Comparison of ENCODE assay signal across 33 cellular contexts in the genomic region with DNA sequence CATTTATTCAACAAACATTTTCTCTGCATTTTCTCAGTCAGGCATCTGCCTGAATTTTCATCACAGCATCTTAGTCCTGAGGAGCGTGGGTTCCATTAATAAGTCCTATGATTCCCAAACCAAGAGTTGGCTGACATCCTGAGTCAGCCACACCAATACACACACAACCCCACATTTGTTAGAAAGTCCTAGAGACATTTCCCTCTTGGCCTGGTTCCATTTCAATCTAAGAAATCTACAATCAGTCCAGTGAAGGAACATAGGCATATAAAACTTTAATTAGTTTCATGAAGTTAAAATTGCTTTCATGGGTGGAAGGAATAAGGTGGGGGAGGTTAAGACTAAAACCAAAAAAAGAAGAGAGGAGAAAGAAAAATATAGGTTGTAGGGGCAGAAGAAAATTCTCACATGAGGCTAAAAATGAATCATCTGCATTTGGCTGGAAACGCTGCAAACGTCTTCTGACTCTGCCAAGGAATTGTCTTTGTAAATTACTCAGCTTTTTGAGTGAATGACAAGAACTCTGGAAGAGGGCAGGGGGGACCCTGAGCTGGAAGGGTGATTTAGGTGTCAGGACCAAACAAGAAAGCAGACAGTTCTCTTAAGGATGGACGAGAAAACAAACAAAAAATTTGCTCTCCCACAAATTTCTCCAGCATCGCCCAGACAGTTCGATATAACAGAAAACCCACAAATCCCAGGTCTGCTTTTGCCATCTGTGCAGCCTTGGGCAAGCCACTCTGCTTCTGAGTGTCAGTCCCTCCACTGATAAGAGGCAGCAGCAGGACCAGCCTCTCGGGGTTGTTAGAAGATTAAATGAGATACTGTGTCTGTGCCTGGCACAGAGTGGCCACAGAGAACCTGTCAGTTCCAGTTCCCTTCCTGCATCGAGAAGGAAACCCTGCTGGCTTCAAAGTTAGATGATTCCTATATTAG.
DNase-seq lines count a peak whose midpoint lies in the region; ATAC-seq, FAIRE-seq and TF ChIP-seq lines count a peak whose summit lies in the region.
"Had no signal": no experiment of that assay in that cellular context is flagged by ENCODE, and none has a peak within 500 bp of the region (broad histone marks: within the 10 kb centered on the region; RNA-seq: fewer than 3 reads in every experiment).

No MANE protein-coding gene starts in this region.

- H3K4me3 Mint-ChIP-seq in CD8-positive, alpha-beta memory T cell: no peak overlapping the region
- H3K4me3 Mint-ChIP-seq: activated T-cell treated with anti-CD3 and anti-CD28 coated beads, Interleukin-2, amount 50 U/mL, for 72 hours; CD4-positive, alpha-beta T cell; dendritic cell treated with granulocyte-macrophage colony-stimulating factor and Interleukin-4, amounts not matched to agents 40 ng/mL and 50 ng/mL, for 4 days; endodermal cell; nephron progenitor cell had no signal

- TF ChIP-seq CTCF in A549 (IDR thresholded peaks at IDR 0.05) (no peak), VCaP (conservative IDR thresholded peaks at IDR 0.05) (no peak), choroid plexus epithelial cell (conservative IDR thresholded peaks at IDR 0.05; ENCODE audit: low read depth, low read length) (no peak), right lobe of liver (IDR thresholded peaks at IDR 0.05) (no peak), heart right ventricle (IDR thresholded peaks at IDR 0.05) (no peak)

- no peaks in the 10 kb centered on the region; the same call in 2 of the 3 replicates for H3K9me3 ChIP-seq in A549
- no peaks in the 10 kb centered on the region for H3K9me3 ChIP-seq in right lobe of liver
- H3K9me3 ChIP-seq in heart right ventricle: peaks cover 0 to 4% (median 0%) of the 10 kb centered on the region in 11 donors
- no peaks in the 10 kb centered on the region for H3K9me3 ChIP-seq in CD8-positive, alpha-beta memory T cell (ENCODE audit: low read length)
- H3K9me3 ChIP-seq: ovary, SJSA1, thoracic aorta had no signal

- TF ChIP-seq POLR2A in A549 (IDR thresholded peaks at IDR 0.05; ENCODE audit: low read length): no peak
- no peak for TF ChIP-seq POLR2A in right lobe of liver (IDR thresholded peaks at IDR 0.05)

- H3K27ac ChIP-seq in A549 (no peak overlapping the region), VCaP (peak overlapping the region; percentile 68), right lobe of liver (no peak overlapping the region), heart right ventricle (no peak overlapping the region)
- no peak overlapping the region for H3K27ac ChIP-seq in CD8-positive, alpha-beta memory T cell (ENCODE audit: low read depth, low read length)
- H3K27ac ChIP-seq: ovary, SJSA1, thoracic aorta had no signal

- POLR2A ChIA-PET in A549 (lab: Yijun Ruan, JAX): no interaction called here
- POLR2A ChIA-PET in CD8-positive, alpha-beta memory T cell (lab: Charles Lee): no interaction called here

- peaks cover 0 to 6% (median 0%) of the 10 kb centered on the region in 3 donors for H3K36me3 Mint-ChIP-seq in CD8-positive, alpha-beta memory T cell

- TF ChIP-seq RAD21 in A549 (conservative IDR thresholded peaks at IDR 0.05 in 1 of 2, IDR thresholded peaks at IDR 0.05 in 1 of 2): no peak

- no peak overlapping the region for H3K27ac Mint-ChIP-seq in CD8-positive, alpha-beta memory T cell
- H3K27ac Mint-ChIP-seq: activated T-cell treated with anti-CD3 and anti-CD28 coated beads, Interleukin-2, amount 50 U/mL, for 72 hours; CD4-positive, alpha-beta T cell; dendritic cell treated with granulocyte-macrophage colony-stimulating factor and Interleukin-4, amounts not matched to agents 40 ng/mL and 50 ng/mL, for 4 days; endodermal cell; nephron progenitor cell had no signal

- WGBS in A549 (ENCODE audit: missing lambda C conversion rate): 26% methylated on average over 8 of the region's 8 CpGs
- 54% methylated on average over 6 of the region's 8 CpGs for WGBS in right lobe of liver (ENCODE audit: insufficient coverage, low coverage, low lambda C conversion rate, missing lambda C conversion rate)
- WGBS in heart right ventricle, 2 donors: 60 to 67% methylated on average over 8 of the region's 8 CpGs

- H3K27me3 ChIP-seq in right lobe of liver: no peaks in the 10 kb centered on the region
- H3K27me3 ChIP-seq in heart right ventricle: no peaks in the 10 kb centered on the region
- no peaks in the 10 kb centered on the region for H3K27me3 ChIP-seq in CD8-positive, alpha-beta memory T cell (ENCODE audit: insufficient read depth, low read length, poor library complexity, severe bottlenecking)
- H3K27me3 ChIP-seq: ovary, SJSA1 had no signal

- H3K36me3 ChIP-seq in right lobe of liver (no peaks in the 10 kb centered on the region), heart right ventricle (no peaks in the 10 kb centered on the region)
- H3K36me3 ChIP-seq in CD8-positive, alpha-beta memory T cell (ENCODE audit: insufficient read depth, low read length): no peaks in the 10 kb centered on the region
- H3K36me3 ChIP-seq: ovary, SJSA1, thoracic aorta had no signal

- CTCF ChIA-PET in A549 (lab: Yijun Ruan, JAX): no interaction called here
- CTCF ChIA-PET in CD8-positive, alpha-beta memory T cell (lab: Charles Lee): no interaction called here

- ATAC-seq in A549 (0 out of 6 replicates have a peak, but pooled peaks of 1 of the 2 experiments have one; percentile 14), right lobe of liver (no peak), HG02798 (IDR thresholded peaks at IDR 0.05; ENCODE audit: poor library complexity, unreplicated experiment) (no peak), heart right ventricle (no peak)
- ATAC-seq: activated CD4-positive, CD25-positive, alpha-beta regulatory T cell treated with anti-CD3 and anti-CD28 coated beads, Interleukin-2, amount 50 U/mL, for 24 hours; activated T-cell treated with anti-CD3 and anti-CD28 coated beads, Interleukin-2, amount 50 U/mL, for 72 hours; esophagus mucosa; stimulated activated naive CD8-positive, alpha-beta T cell treated with anti-CD3 and anti-CD28 coated beads, Interleukin-15, Interleukin-2, amounts not matched to agents 100 U/mL and 50 U/mL, for 24 hours had no signal

- peak overlapping the region; percentile 17; the same call in 2 of the 3 replicates for H3K4me2 ChIP-seq in A549
- H3K4me2 ChIP-seq: smooth muscle cell had no signal

- FAIRE-seq in A549 (lab: Jason Lieb, UNC): no peak
- FAIRE-seq: A204.1, D721Med had no signal

- no peak overlapping the region for H3K4me3 ChIP-seq in A549
- no peak overlapping the region for H3K4me3 ChIP-seq in choroid plexus epithelial cell (ENCODE audit: low read depth, low read length)
- no peak overlapping the region for H3K4me3 ChIP-seq in right lobe of liver
- no peak overlapping the region for H3K4me3 ChIP-seq in heart right ventricle
- no peak overlapping the region for H3K4me3 ChIP-seq in CD8-positive, alpha-beta memory T cell (ENCODE audit: low read length)
- H3K4me3 ChIP-seq: ovary, SJSA1, smooth muscle cell, thoracic aorta had no signal

- no peaks in the 10 kb centered on the region for H3K9me3 Mint-ChIP-seq in CD8-positive, alpha-beta memory T cell
- H3K9me3 Mint-ChIP-seq: activated T-cell treated with anti-CD3 and anti-CD28 coated beads, Interleukin-2, amount 50 U/mL, for 72 hours; dendritic cell treated with granulocyte-macrophage colony-stimulating factor and Interleukin-4, amounts not matched to agents 40 ng/mL and 50 ng/mL, for 4 days had no signal

- peaks cover 1 to 3% of the 10 kb centered on the region in 2 donors for H3K27me3 Mint-ChIP-seq in CD8-positive, alpha-beta memory T cell
- H3K27me3 Mint-ChIP-seq: dendritic cell treated with granulocyte-macrophage colony-stimulating factor and Interleukin-4, amounts not matched to agents 40 ng/mL and 50 ng/mL, for 4 days had no signal

- DNase-seq in A549 (ENCODE audit: low read depth in 1 of 2, low spot score in 1 of 2) (no peak), choroid plexus epithelial cell (ENCODE audit: low read depth) (peak; percentile 8), iris pigment epithelial cell (ENCODE audit: low read depth) (peak; percentile 17), right lobe of liver (no peak), heart right ventricle (no peak)
- DNase-seq in CD8-positive, alpha-beta memory T cell: no peak
- DNase-seq: activated CD4-positive, alpha-beta T cell treated with anti-CD3 and anti-CD28 coated beads, Interleukin-2, amount 50 U/mL, for 48 hours; activated naive CD4-positive, alpha-beta T cell; activated T-cell treated with anti-CD3 and anti-CD28 coated beads, Interleukin-2, amount 50 U/mL, for 72 hours; amniotic stem cell; CD4-positive, alpha-beta T cell; DND-41; endodermal cell; GOT3; hippocampal formation; IMR-90; NCI-H146; NCI-H510A; nephron progenitor cell; ovary; retina; RPMI8226; stimulated activated naive CD8-positive, alpha-beta T cell treated with anti-CD3 and anti-CD28 coated beads, Interleukin-15, Interleukin-2, amounts not matched to agents 100 U/mL and 50 U/mL, for 24 hours had no signal

- H3K4me1 ChIP-seq in A549 (peaks cover 4% of the 10 kb centered on the region; the same call in 1 of the 3 replicates), right lobe of liver (peaks cover 0 to 3% (median 0%) of the 10 kb centered on the region in 4 donors), heart right ventricle (no peaks in the 10 kb centered on the region)
- H3K4me1 ChIP-seq in CD8-positive, alpha-beta memory T cell (ENCODE audit: insufficient read depth, low read length): no peaks in the 10 kb centered on the region
- H3K4me1 ChIP-seq: SJSA1 had no signal

- no peak for TF ChIP-seq EP300 in A549 (IDR thresholded peaks at IDR 0.05)

- intact Hi-C loops in right lobe of liver (cut with DNase I): no loop called here
- intact Hi-C loops in heart right ventricle (cut with DNase I): no loop called here

- no peaks in the 10 kb centered on the region for H3K4me1 Mint-ChIP-seq in CD8-positive, alpha-beta memory T cell
- H3K4me1 Mint-ChIP-seq: endodermal cell, nephron progenitor cell had no signal

TF ChIP-seq in A549, 52 proteins besides CTCF, POLR2A, EP300 and RAD21:
- no peak for TF ChIP-seq POLR2AphosphoS2 (conservative IDR thresholded peaks at IDR 0.05; ENCODE audit: low read length)
- TF ChIP-seq, protein P1, sequence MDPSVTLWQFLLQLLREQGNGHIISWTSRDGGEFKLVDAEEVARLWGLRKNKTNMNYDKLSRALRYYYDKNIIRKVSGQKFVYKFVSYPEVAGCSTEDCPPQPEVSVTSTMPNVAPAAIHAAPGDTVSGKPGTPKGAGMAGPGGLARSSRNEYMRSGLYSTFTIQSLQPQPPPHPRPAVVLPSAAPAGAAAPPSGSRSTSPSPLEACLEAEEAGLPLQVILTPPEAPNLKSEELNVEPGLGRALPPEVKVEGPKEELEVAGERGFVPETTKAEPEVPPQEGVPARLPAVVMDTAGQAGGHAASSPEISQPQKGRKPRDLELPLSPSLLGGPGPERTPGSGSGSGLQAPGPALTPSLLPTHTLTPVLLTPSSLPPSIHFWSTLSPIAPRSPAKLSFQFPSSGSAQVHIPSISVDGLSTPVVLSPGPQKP (IDR thresholded peaks at IDR 0.05; ENCODE audit: low read depth, low read length): no peak
- TF ChIP-seq FOSL2 (IDR thresholded peaks at IDR 0.05): no peak
- no peak for TF ChIP-seq FOSL2 (CRISPR knock-in tag; IDR thresholded peaks at IDR 0.05)
- TF ChIP-seq ZC3H11A (IDR thresholded peaks at IDR 0.05): no peak
- TF ChIP-seq CHD4 (IDR thresholded peaks at IDR 0.05; ENCODE audit: borderline replicate concordance): no peak

Comparison
In these comparisons a context has a peak if more than half of its experiments do, and no peak if none do; other contexts are left out.
1. DNase-seq: peak in choroid plexus epithelial cell (single experiment) and iris pigment epithelial cell (single experiment); none in A549 (0 of 2), right lobe of liver (0 of 3), heart right ventricle (0 of 2) and CD8-positive, alpha-beta memory T cell (0 of 5).